In genomic region chr7:39750253-39750994, GRCh38 we compare ENCODE assay signal across 1 cellular context.
TF ChIP-seq lines count a peak whose summit lies in the region.

No MANE protein-coding gene starts in this region.

TF ChIP-seq in WTC11, 78 proteins besides CTCF, POLR2A, EP300 and RAD21 (continued from another document):
- TF ChIP-seq, protein P1, sequence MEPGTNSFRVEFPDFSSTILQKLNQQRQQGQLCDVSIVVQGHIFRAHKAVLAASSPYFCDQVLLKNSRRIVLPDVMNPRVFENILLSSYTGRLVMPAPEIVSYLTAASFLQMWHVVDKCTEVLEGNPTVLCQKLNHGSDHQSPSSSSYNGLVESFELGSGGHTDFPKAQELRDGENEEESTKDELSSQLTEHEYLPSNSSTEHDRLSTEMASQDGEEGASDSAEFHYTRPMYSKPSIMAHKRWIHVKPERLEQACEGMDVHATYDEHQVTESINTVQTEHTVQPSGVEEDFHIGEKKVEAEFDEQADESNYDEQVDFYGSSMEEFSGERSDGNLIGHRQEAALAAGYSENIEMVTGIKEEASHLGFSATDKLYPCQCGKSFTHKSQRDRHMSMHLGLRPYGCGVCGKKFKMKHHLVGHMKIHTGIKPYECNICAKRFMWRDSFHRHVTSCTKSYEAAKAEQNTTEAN (CRISPR knock-in tag; IDR thresholded peaks at IDR 0.05): no peak
- no peak for TF ChIP-seq NR2C2 (CRISPR knock-in tag; IDR thresholded peaks at IDR 0.05)
